8 cellular contexts compared by ENCODE assay signal in the genomic region with DNA sequence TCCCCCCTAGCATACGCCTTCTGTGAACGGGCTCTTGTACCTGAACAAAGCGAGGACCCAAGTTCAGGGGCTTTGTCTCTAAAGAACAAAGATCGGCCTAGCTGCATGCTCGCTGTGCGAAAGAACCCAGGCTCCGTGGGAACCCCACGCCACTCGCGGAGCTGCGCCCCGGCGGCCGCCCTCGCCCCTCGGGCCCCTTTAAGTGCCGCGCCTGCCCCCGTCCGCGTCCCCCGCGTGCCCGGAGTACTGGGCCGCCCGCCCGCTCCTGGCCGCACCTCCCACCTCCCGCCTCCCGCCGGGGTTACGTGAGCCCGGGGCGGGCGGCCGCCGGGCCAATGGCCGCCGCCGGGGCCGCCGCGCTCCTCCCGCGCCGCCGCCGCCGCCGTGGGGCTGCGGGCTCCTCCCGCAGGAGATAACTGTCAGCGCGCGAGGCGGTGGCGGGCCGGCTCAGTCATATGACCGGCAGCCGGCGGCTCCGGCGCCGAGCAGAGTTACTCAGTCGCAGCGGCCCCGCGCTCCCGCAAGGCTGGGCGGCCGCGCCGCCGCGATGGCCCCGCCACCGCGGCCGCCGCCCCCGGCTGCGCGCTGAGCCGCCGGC. TPM values are rescaled to one million over a fixed set of nuclear protein-coding genes. Genes with fewer than 3 reads are reported as not detected.
DNase-seq lines count a peak whose midpoint lies in the region; ATAC-seq and TF ChIP-seq lines count a peak whose summit lies in the region.

A gene (plus strand): TSS at position 450 of the 598 bp plus-strand sequence. CDS start 187 bp downstream, outside the sequence.

- CTCF ChIA-PET in activated CD8-positive, alpha-beta memory T cell treated with anti-CD3 and anti-CD28 coated beads, Interleukin-2, amount 10 ng/mL, durations not matched to agents 7 days and 5 days (lab: Charles Lee), result interaction anchor here (1.1 to 1.9 kb wide), 6 partner anchors 40 to 98 kb away, joined by 3 to 8 read pairs (median 4); no protein-coding TSS in a partner anchor

- H3K27me3 Mint-ChIP-seq in activated CD8-positive, alpha-beta memory T cell treated with anti-CD3 and anti-CD28 coated beads, Interleukin-2, amount 10 ng/mL, durations not matched to agents 7 days and 5 days, result peaks cover 7% of the 10 kb centered on the region
- H3K27me3 Mint-ChIP-seq in endothelial cell (ENCODE audit: unreplicated experiment) (peaks cover 9% of the 10 kb centered on the region), mesothelial cell of epicardium (ENCODE audit: low read depth) (no peaks in the 10 kb centered on the region)

- TF ChIP-seq CTCF in endothelial cell (IDR thresholded peaks at IDR 0.05; ENCODE audit: unreplicated experiment) (no peak), mesothelial cell of epicardium (IDR thresholded peaks at IDR 0.05; ENCODE audit: unreplicated experiment) (no peak)

- DNase-seq in C1 segment of cervical spinal cord (lab: John Stamatoyannopoulos, UW) (peak; percentile 13 to 91 (median 78)), GM19240 (ENCODE audit: insufficient read length, low spot score) (peak; percentile 52), NCI-H82 treated with DMSO at 0.1 percent for 48 hours (lab: John Stamatoyannopoulos, UW; ENCODE audit: unreplicated experiment) (peak; percentile 52), endothelial cell (ENCODE audit: low spot score) (peak; percentile 72), mesothelial cell of epicardium (ENCODE audit: low spot score in 2 of 2, unreplicated experiment in 2 of 2) (peak; percentile 66 to 79)
- peak; percentile 73 for DNase-seq in activated CD8-positive, alpha-beta memory T cell treated with anti-CD3 and anti-CD28 coated beads, Interleukin-2, amount 10 ng/mL, durations not matched to agents 7 days and 5 days
- peak; percentile 33 to 50 for DNase-seq in stimulated activated CD8-positive, alpha-beta memory T cell treated with anti-CD3 and anti-CD28 coated beads, Interleukin-15, amount 100 ng/mL, for 4 hours (ENCODE audit: low read depth in 2 of 2)

- no peaks in the 10 kb centered on the region for H3K9me3 Mint-ChIP-seq in activated CD8-positive, alpha-beta memory T cell treated with anti-CD3 and anti-CD28 coated beads, Interleukin-2, amount 10 ng/mL, durations not matched to agents 7 days and 5 days (ENCODE audit: low read depth)
- H3K9me3 Mint-ChIP-seq in endothelial cell (ENCODE audit: unreplicated experiment) (no peaks in the 10 kb centered on the region), mesothelial cell of epicardium (no peaks in the 10 kb centered on the region)

- H3K36me3 Mint-ChIP-seq in activated CD8-positive, alpha-beta memory T cell treated with anti-CD3 and anti-CD28 coated beads, Interleukin-2, amount 10 ng/mL, durations not matched to agents 7 days and 5 days, result peaks cover 6% of the 10 kb centered on the region
- H3K36me3 Mint-ChIP-seq in endothelial cell (ENCODE audit: low read depth, unreplicated experiment), result peaks cover 4% of the 10 kb centered on the region
- H3K36me3 Mint-ChIP-seq in mesothelial cell of epicardium, result no peaks in the 10 kb centered on the region

- peak within 1 kb of the TSS; percentile 92 for H3K27ac Mint-ChIP-seq in activated CD8-positive, alpha-beta memory T cell treated with anti-CD3 and anti-CD28 coated beads, Interleukin-2, amount 10 ng/mL, durations not matched to agents 7 days and 5 days
- peak within 1 kb of the TSS; percentile 92 for H3K27ac Mint-ChIP-seq in endothelial cell (ENCODE audit: unreplicated experiment)
- peak within 1 kb of the TSS; percentile 97 for H3K27ac Mint-ChIP-seq in mesothelial cell of epicardium

- H3K4me1 Mint-ChIP-seq in activated CD8-positive, alpha-beta memory T cell treated with anti-CD3 and anti-CD28 coated beads, Interleukin-2, amount 10 ng/mL, durations not matched to agents 7 days and 5 days, result peaks cover 43% of the 10 kb centered on the region
- peaks cover 54% of the 10 kb centered on the region for H3K4me1 Mint-ChIP-seq in endothelial cell (ENCODE audit: unreplicated experiment)
- peaks cover 34% of the 10 kb centered on the region for H3K4me1 Mint-ChIP-seq in mesothelial cell of epicardium

- peak; percentile 81 for ATAC-seq in HG03439 (IDR thresholded peaks at IDR 0.05; ENCODE audit: unreplicated experiment)
- ATAC-seq in activated CD8-positive, alpha-beta memory T cell treated with anti-CD3 and anti-CD28 coated beads, Interleukin-2, amount 10 ng/mL, durations not matched to agents 7 days and 5 days, result peak; percentile 89

- peak within 1 kb of the TSS; percentile 93 for H3K4me3 Mint-ChIP-seq in activated CD8-positive, alpha-beta memory T cell treated with anti-CD3 and anti-CD28 coated beads, Interleukin-2, amount 10 ng/mL, durations not matched to agents 7 days and 5 days
- H3K4me3 Mint-ChIP-seq in endothelial cell (ENCODE audit: unreplicated experiment), result peak within 1 kb of the TSS; percentile 98
- H3K4me3 Mint-ChIP-seq in mesothelial cell of epicardium, result peak within 1 kb of the TSS; percentile 97

RNA-seq across cellular contexts. Expression of the gene that starts here (rescaled TPM):
- 10 to 100 TPM; 12.3 to 17.1 TPM for total RNA-seq in activated CD8-positive, alpha-beta memory T cell treated with anti-CD3 and anti-CD28 coated beads, Interleukin-2, amount 10 ng/mL, durations not matched to agents 7 days and 5 days
- total RNA-seq in endothelial cell (ENCODE audit: unreplicated experiment) (34.3 TPM), mesothelial cell of epicardium (31.4 to 32.9 TPM (median 32.1 TPM) in 3 replicates)

Comparison
In these comparisons a context has a peak if more than half of its experiments do, and no peak if none do; other contexts are left out.
1. Peak in every context shown above with its lines: DNase-seq and ATAC-seq.